In genomic region chr2:238594796-238595749, GRCh38 we compare ENCODE assay signal across 19 cellular contexts.
DNase-seq lines count a peak whose midpoint lies in the region; ATAC-seq, FAIRE-seq and TF ChIP-seq lines count a peak whose summit lies in the region.
"Had no signal": no experiment of that assay in that cellular context is flagged by ENCODE, and none has a peak within 500 bp of the region (broad histone marks: within the 10 kb centered on the region; RNA-seq: fewer than 3 reads in every experiment).

No MANE protein-coding gene starts in this region.

- H3K27ac ChIP-seq in vagina, result peak overlapping the region; percentile 88
- H3K27ac ChIP-seq: GM23248 had no signal

- TF ChIP-seq POLR2A in vagina (IDR thresholded peaks at IDR 0.05), result no peak

- peak; percentile 42 for FAIRE-seq in HTR-8/SVneo (lab: Jason Lieb, UNC)

- intact Hi-C loops in vagina (cut with DNase I), result no loop called here

- peaks cover 0 to 3% (median 0%) of the 10 kb centered on the region in 6 donors for H3K9me3 Mint-ChIP-seq in immature natural killer cell
- no peaks in the 10 kb centered on the region for H3K9me3 Mint-ChIP-seq in nephron progenitor cell

- H3K9me3 ChIP-seq in vagina, result no peaks in the 10 kb centered on the region
- H3K9me3 ChIP-seq: Caco-2 had no signal

- H3K36me3 ChIP-seq in vagina, result no peaks in the 10 kb centered on the region

- peak overlapping the region in 3 of 5 donors; percentile 61 to 74 (median 64) for H3K4me3 Mint-ChIP-seq in immature natural killer cell
- H3K4me3 Mint-ChIP-seq in nephron progenitor cell, result no peak overlapping the region
- H3K4me3 Mint-ChIP-seq: CD4-positive, CD25-positive, alpha-beta regulatory T cell had no signal

- H3K27me3 Mint-ChIP-seq in immature natural killer cell (ENCODE audit: low read depth in 3 of 3) (peaks cover 2 to 5% (median 5%) of the 10 kb centered on the region in 3 donors), nephron progenitor cell (ENCODE audit: low read depth, poor library complexity) (peaks cover 7% of the 10 kb centered on the region)

- no peak overlapping the region for H3K4me3 ChIP-seq in vagina
- H3K4me3 ChIP-seq: GM23248 had no signal

- H3K27ac Mint-ChIP-seq in immature natural killer cell, result peak overlapping the region in 4 of 6 donors; percentile 60 to 91 (median 76)
- H3K27ac Mint-ChIP-seq in nephron progenitor cell, result peak overlapping the region; percentile 72

- H3K4me1 Mint-ChIP-seq in immature natural killer cell (peaks cover 0 to 33% of the 10 kb centered on the region in 2 donors), nephron progenitor cell (peaks cover 39% of the 10 kb centered on the region)
- H3K4me1 Mint-ChIP-seq: CD4-positive, CD25-positive, alpha-beta regulatory T cell had no signal

- no peaks in the 10 kb centered on the region for H3K27me3 ChIP-seq in vagina

- ATAC-seq in GM19023 (IDR thresholded peaks at IDR 0.05; ENCODE audit: unreplicated experiment), result no peak

- no peak for DNase-seq in HTR-8/SVneo (ENCODE audit: insufficient read length, low spot score)
- DNase-seq in immature natural killer cell, result peak in 1 of 3 donors; percentile 3
- DNase-seq in nephron progenitor cell, result no peak
- DNase-seq in vagina (ENCODE audit: extremely low spot score in 2 of 2), result peak in 1 of 2 donors; percentile 72
- no peak for DNase-seq in T-helper 9 cell
- DNase-seq in central memory CD4-positive, alpha-beta T cell, result no peak
- DNase-seq: Caco-2; CD4-positive, CD25-positive, alpha-beta regulatory T cell; GDM1; GM23248; HCEC 1CT; KBM-7; NCI-H1105 treated with DMSO at 0.1 percent for 48 hours; NCI-H1694; NCI-H2081 treated with DMSO at 0.1 percent for 48 hours; NCI-H510A; NCI-H748 treated with DMSO at 0.1 percent for 48 hours; Right ventricle myocardium superior had no signal

- peaks cover 39% of the 10 kb centered on the region for H3K4me1 ChIP-seq in vagina
- H3K4me1 ChIP-seq: Caco-2 had no signal

- H3K36me3 Mint-ChIP-seq in immature natural killer cell (no peaks in the 10 kb centered on the region), nephron progenitor cell (ENCODE audit: low read depth) (no peaks in the 10 kb centered on the region)
- H3K36me3 Mint-ChIP-seq: CD4-positive, CD25-positive, alpha-beta regulatory T cell had no signal

- no peak for TF ChIP-seq CTCF in nephron progenitor cell (IDR thresholded peaks at IDR 0.05)
- no peak for TF ChIP-seq CTCF in vagina (IDR thresholded peaks at IDR 0.05)
